ENCODE assay signal across 21 cellular contexts in genomic region chr2:14340703-14341102, GRCh38.
"Had no signal": no experiment of that assay in that cellular context is flagged by ENCODE, and none has a peak within 500 bp of the region (broad histone marks: within the 10 kb centered on the region; RNA-seq: fewer than 3 reads in every experiment).

No MANE protein-coding gene starts in this region.

- H2AFZ ChIP-seq: parathyroid adenoma had no signal

- ATAC-seq: heart left ventricle; left lobe of liver; right cardiac atrium; stimulated activated naive CD8-positive, alpha-beta T cell treated with anti-CD3 and anti-CD28 coated beads, Interleukin-15, amount 100 ng/mL, for 72 hours had no signal

- H3K27ac ChIP-seq: colonic mucosa, esophagus squamous epithelium, heart left ventricle, lower lobe of right lung, parathyroid adenoma, skin epidermis, suprapubic skin, tibial nerve had no signal

- H3K4me3 ChIP-seq: colonic mucosa, esophagus squamous epithelium, heart left ventricle, lower lobe of right lung, skin epidermis, suprapubic skin, tibial nerve had no signal

- H3K79me2 ChIP-seq: parathyroid adenoma had no signal

- H3K4me1 ChIP-seq: colonic mucosa, esophagus squamous epithelium, heart left ventricle, lower lobe of right lung, parathyroid adenoma, suprapubic skin, tibial nerve had no signal

- H3K36me3 ChIP-seq: colonic mucosa, esophagus squamous epithelium, heart left ventricle, lower lobe of right lung, suprapubic skin, tibial nerve had no signal

- DNase-seq: activated CD4-positive, alpha-beta memory T cell treated with anti-CD3 and anti-CD28 coated beads for 36 hours; activated CD4-positive, alpha-beta T cell treated with anti-CD3 and anti-CD28 coated beads for 48 hours; activated naive CD4-positive, alpha-beta T cell treated with Interleukin-2 at 50 U/mL for 16 hours; activated naive CD8-positive, alpha-beta T cell treated with anti-CD3 and anti-CD28 coated beads for 36 hours; activated T-cell treated with anti-CD3 and anti-CD28 coated beads, Interleukin-2, amount 50 U/mL, for 48 hours; colonic mucosa; esophagus squamous epithelium; heart left ventricle; kidney; lower lobe of right lung; mesendoderm; naive B cell; nucleus accumbens; right cardiac atrium; stimulated activated CD4-positive, alpha-beta T cell treated with anti-CD3 and anti-CD28 coated beads, Interleukin-2, amount 100 ng/mL, for 24 hours; stimulated activated naive CD8-positive, alpha-beta T cell treated with anti-CD3 and anti-CD28 coated beads, Interleukin-15, amount 100 ng/mL, for 72 hours had no signal

- H3K27me3 ChIP-seq: colonic mucosa, esophagus squamous epithelium, heart left ventricle, suprapubic skin, tibial nerve had no signal

- H3K9ac ChIP-seq: parathyroid adenoma had no signal

- H3K9me3 ChIP-seq: colonic mucosa, esophagus squamous epithelium, lower lobe of right lung, suprapubic skin had no signal
